18 cellular contexts compared by ENCODE assay signal in the genomic region with DNA sequence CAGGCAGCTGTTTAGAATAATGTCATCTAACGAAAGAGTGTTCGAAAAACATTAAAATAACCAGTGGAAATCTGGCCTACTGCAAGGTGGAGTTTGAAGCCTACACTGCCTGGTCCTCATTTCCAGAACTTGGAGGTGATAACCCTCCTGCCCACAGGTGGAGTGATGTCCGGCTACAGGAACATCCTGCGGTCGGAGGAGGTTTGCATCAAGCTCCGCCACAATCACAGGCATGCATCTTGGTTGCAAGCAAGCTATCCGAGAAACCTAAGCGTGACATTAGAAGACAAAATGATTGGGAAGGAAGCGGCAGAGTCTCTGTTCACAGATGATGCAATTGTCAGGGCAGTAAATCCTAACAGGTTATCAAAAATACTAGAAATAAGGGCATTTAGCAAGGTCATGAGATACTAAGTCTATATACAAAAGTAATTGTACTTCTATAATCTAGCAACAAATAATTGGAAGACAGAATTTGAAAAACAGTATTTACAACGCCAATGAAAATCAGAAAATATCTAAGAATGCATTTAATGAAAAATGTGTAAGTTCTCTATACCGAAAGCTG. TPM values are rescaled to one million over a fixed set of nuclear protein-coding genes. Genes with fewer than 3 reads are reported as not detected.
DNase-seq lines count a peak whose midpoint lies in the region; ATAC-seq, FAIRE-seq and TF ChIP-seq lines count a peak whose summit lies in the region.
"Had no signal": no experiment of that assay in that cellular context is flagged by ENCODE, and none has a peak within 500 bp of the region (broad histone marks: within the 10 kb centered on the region; RNA-seq: fewer than 3 reads in every experiment).

No MANE protein-coding gene starts in this region.

- peaks cover 4% of the 10 kb centered on the region for H3K27me3 Mint-ChIP-seq in activated naive CD4-positive, alpha-beta T cell treated with anti-CD3 and anti-CD28 coated beads, Interleukin-2, amount 10 ng/mL, durations not matched to agents 7 days and 5 days
- H3K27me3 Mint-ChIP-seq in WTC11 (ENCODE audit: low read depth): peaks cover 26% of the 10 kb centered on the region

- H3K9me3 ChIP-seq in kidney (ENCODE audit: control insufficient read depth in 1 of 2, low read length in 2 of 2) (no peaks in the 10 kb centered on the region), ovary (no peaks in the 10 kb centered on the region)
- H3K9me3 ChIP-seq: A549 had no signal

- no peak for DNase-seq in activated naive CD4-positive, alpha-beta T cell treated with anti-CD3 and anti-CD28 coated beads, Interleukin-2, amount 10 ng/mL, durations not matched to agents 7 days and 5 days
- no peak for DNase-seq in activated naive CD4-positive, alpha-beta T cell treated with Interleukin-2 at 50 U/mL for 16 hours
- DNase-seq in kidney (peak; percentile 13), ovary (peak in 3 of 5 donors; percentile 1 to 13 (median 1)), NCI-H2171 (lab: John Stamatoyannopoulos, UW) (no peak), WTC11 (ENCODE audit: low spot score) (no peak), caudate nucleus (lab: John Stamatoyannopoulos, UW) (no peak)
- DNase-seq: COR-L47, DMS53, IMR-90, MV-4-11, NCI-H1436, NCI-H2029 treated with DMSO at 0.1 percent for 48 hours, NCI-H524 had no signal

- 79 to 82% (median 81%) methylated on average over 11 of the region's 11 CpGs for WGBS in ovary, 3 donors

- intact Hi-C loops in kidney (cut with DNase I) (no loop called here), ovary (cut with DNase I) (no loop called here)

- CTCF ChIA-PET in activated naive CD4-positive, alpha-beta T cell treated with anti-CD3 and anti-CD28 coated beads, Interleukin-2, amount 10 ng/mL, durations not matched to agents 7 days and 5 days (lab: Charles Lee): no interaction called here
- CTCF ChIA-PET in WTC11 (lab: Charles Lee): no interaction called here

- no peak for FAIRE-seq in kidney (lab: Jason Lieb, UNC)
- FAIRE-seq: A549, GM18507, GM19239 had no signal

- H3K36me3 Mint-ChIP-seq in activated naive CD4-positive, alpha-beta T cell treated with anti-CD3 and anti-CD28 coated beads, Interleukin-2, amount 10 ng/mL, durations not matched to agents 7 days and 5 days: no peaks in the 10 kb centered on the region
- H3K36me3 Mint-ChIP-seq in WTC11: no peaks in the 10 kb centered on the region

- POLR2A ChIA-PET in WTC11 (lab: Charles Lee): no interaction called here

- H3K27ac ChIP-seq in kidney (ENCODE audit: low read depth in 2 of 2, low read length in 2 of 2) (no peak overlapping the region), ovary (no peak overlapping the region), caudate nucleus (ENCODE audit: low read depth, low read length) (no peak overlapping the region)
- H3K27ac ChIP-seq: A549, C4-2B had no signal

- no peaks in the 10 kb centered on the region for H3K36me3 ChIP-seq in kidney (ENCODE audit: control insufficient read depth in 1 of 2, insufficient read depth in 2 of 2, low read length in 2 of 2)
- no peaks in the 10 kb centered on the region for H3K36me3 ChIP-seq in ovary

- TF ChIP-seq EP300 in ovary (IDR thresholded peaks at IDR 0.05): no peak

- H3K9me3 Mint-ChIP-seq in activated naive CD4-positive, alpha-beta T cell treated with anti-CD3 and anti-CD28 coated beads, Interleukin-2, amount 10 ng/mL, durations not matched to agents 7 days and 5 days: no peaks in the 10 kb centered on the region
- peaks cover 17% of the 10 kb centered on the region for H3K9me3 Mint-ChIP-seq in WTC11

- H3K27me3 ChIP-seq in ovary: no peaks in the 10 kb centered on the region

- TF ChIP-seq CTCF in kidney (IDR thresholded peaks at IDR 0.05; ENCODE audit: borderline replicate concordance, extremely low read depth, insufficient read depth): no peak
- TF ChIP-seq CTCF in ovary (IDR thresholded peaks at IDR 0.05): no peak
- TF ChIP-seq CTCF in WTC11 (IDR thresholded peaks at IDR 0.05): no peak

- TF ChIP-seq POLR2A in ovary (IDR thresholded peaks at IDR 0.05): no peak

- H3K4me3 ChIP-seq in kidney (ENCODE audit: low read length in 2 of 2) (no peak overlapping the region), ovary (no peak overlapping the region)
- H3K4me3 ChIP-seq: A549 had no signal

- no peak overlapping the region for H3K9ac ChIP-seq in kidney (ENCODE audit: low read length in 2 of 2)

- H3K27ac Mint-ChIP-seq in activated naive CD4-positive, alpha-beta T cell treated with anti-CD3 and anti-CD28 coated beads, Interleukin-2, amount 10 ng/mL, durations not matched to agents 7 days and 5 days: peak overlapping the region; percentile 38
- no peak overlapping the region for H3K27ac Mint-ChIP-seq in WTC11

- H3K4me3 Mint-ChIP-seq in activated naive CD4-positive, alpha-beta T cell treated with anti-CD3 and anti-CD28 coated beads, Interleukin-2, amount 10 ng/mL, durations not matched to agents 7 days and 5 days: no peak overlapping the region
- H3K4me3 Mint-ChIP-seq in WTC11: no peak overlapping the region

- H3K4me1 Mint-ChIP-seq in activated naive CD4-positive, alpha-beta T cell treated with anti-CD3 and anti-CD28 coated beads, Interleukin-2, amount 10 ng/mL, durations not matched to agents 7 days and 5 days: peaks cover 27% of the 10 kb centered on the region
- H3K4me1 Mint-ChIP-seq in WTC11: peaks cover 27% of the 10 kb centered on the region

- no peak for ATAC-seq in WTC11
- ATAC-seq: A549 had no signal

- H3K4me1 ChIP-seq in kidney (ENCODE audit: control insufficient read depth in 1 of 2, insufficient read depth in 1 of 2, low read depth in 1 of 2, low read length in 2 of 2): peaks cover 0 to 3% of the 10 kb centered on the region in 2 donors
- peaks cover 6% of the 10 kb centered on the region for H3K4me1 ChIP-seq in ovary (ENCODE audit: insufficient read depth)

TF ChIP-seq in WTC11, 78 proteins besides CTCF, POLR2A, EP300 and RAD21:
- TF ChIP-seq ZNF512 (CRISPR knock-in tag; IDR thresholded peaks at IDR 0.05; ENCODE audit: borderline replicate concordance): no peak

RNA-seq across cellular contexts. Expression of gene SLC19A1, which starts 4.5 kb away (rescaled TPM):
- total RNA-seq in kidney (7.2 TPM), ovary (10 to 100 TPM in 4 of 7 donors, 1 to 10 TPM in 3; 2.4 to 18.2 (median 10.1) TPM), WTC11 (2021) (27.7 to 29.8 TPM (median 28.3 TPM) in 3 replicates)
- polyA plus RNA-seq in kidney (ENCODE audit: insufficient read depth, low read depth, low replicate concordance) (5.1 TPM), ovary (1 to 10 TPM in 1 of 2 donors, under 1 TPM in 1; 0.88 to 6.9 TPM)

Comparison
In these comparisons a context has a peak if more than half of its experiments do, and no peak if none do; other contexts are left out.
1. DNase-seq: peak in kidney (single experiment) and ovary (3 of 5); none in activated naive CD4-positive, alpha-beta T cell treated with anti-CD3 and anti-CD28 coated beads, Interleukin-2, amount 10 ng/mL, durations not matched to agents 7 days and 5 days (single experiment), activated naive CD4-positive, alpha-beta T cell treated with Interleukin-2 at 50 U/mL for 16 hours (single experiment), NCI-H2171 (single experiment), WTC11 (single experiment) and caudate nucleus (0 of 61).